27 cellular contexts compared by ENCODE assay signal in genomic region chr3:60617188-60617587, GRCh38.
"Had no signal": no experiment of that assay in that cellular context is flagged by ENCODE, and none has a peak within 500 bp of the region (broad histone marks: within the 10 kb centered on the region; RNA-seq: fewer than 3 reads in every experiment).

No MANE protein-coding gene starts in this region.

- H3K36me3 ChIP-seq: stomach, suprapubic skin, thoracic aorta, thyroid gland, tibial artery, tibial nerve, transverse colon, upper lobe of left lung, upper lobe of right lung, uterus, vagina had no signal

- FAIRE-seq: urothelium cell line had no signal

- H3K4me1 ChIP-seq: stomach, suprapubic skin, testis, thyroid gland, tibial nerve, transverse colon, upper lobe of right lung, uterus, vagina had no signal

- ATAC-seq: stimulated activated effector memory CD8-positive, alpha-beta T cell treated with anti-CD3 and anti-CD28 coated beads, Interleukin-12 subunit alpha, Interleukin-12 subunit beta, amount 100 ng/mL, for 72 hours; stimulated activated memory B cell treated with anti-CD40 and anti-IgM and Interleukin-4, amounts not matched to agents 10 μg/mL and 1 μg/mL and 100 μg/mL, for 72 hours; stimulated activated naive B cell treated with anti-CD40 and anti-IgM and Interleukin-4, amounts not matched to agents 10 μg/mL and 1 μg/mL and 100 μg/mL, for 72 hours; stimulated activated naive CD8-positive, alpha-beta T cell treated with anti-CD3 and anti-CD28 coated beads, Interleukin-15, amount 100 ng/mL, for 72 hours; stimulated activated naive CD8-positive, alpha-beta T cell treated with anti-CD3 and anti-CD28 coated beads, Interleukin-15, Interleukin-2, amounts not matched to agents 100 U/mL and 50 U/mL, for 24 hours; upper lobe of right lung had no signal

- H3K27me3 ChIP-seq: stomach, suprapubic skin, testis, thyroid gland, tibial artery, tibial nerve, transverse colon, upper lobe of left lung, upper lobe of right lung, uterus, vagina had no signal

- H3K9me3 ChIP-seq: suprapubic skin, testis, thoracic aorta, thyroid gland, tibial artery, transverse colon, upper lobe of left lung, vagina had no signal

- H3K4me3 ChIP-seq: stomach, suprapubic skin, testis, thoracic aorta, thyroid gland, tibial artery, tibial nerve, transverse colon, upper lobe of left lung, upper lobe of right lung, uterus, vagina had no signal

- DNase-seq: stimulated activated CD4-positive, alpha-beta T cell treated with anti-CD3 and anti-CD28 coated beads, Interleukin-2, amount 100 ng/mL, for 48 hours; stimulated activated CD4-positive, alpha-beta T cell treated with anti-CD3 and anti-CD28 coated beads, Interleukin-4, amount 100 ng/mL, for 1 hour; stimulated activated CD4-positive, alpha-beta T cell treated with anti-CD3 and anti-CD28 coated beads, Interleukin-4, amount 100 ng/mL, for 24 hours; stimulated activated CD4-positive, alpha-beta T cell treated with anti-CD3 and anti-CD28 coated beads, Interleukin-4, amount 100 ng/mL, for 4 hours; stimulated activated CD8-positive, alpha-beta memory T cell treated with anti-CD3 and anti-CD28 coated beads, Interleukin-4, amount 100 ng/mL, for 48 hours; stimulated activated naive B cell treated with anti-CD40 and anti-IgM and Interleukin-4, amounts not matched to agents 10 μg/mL and 1 μg/mL and 100 μg/mL, for 72 hours; stimulated activated naive CD4-positive, alpha-beta T cell; stimulated activated naive CD4-positive, alpha-beta T cell treated with Interleukin-2 at 50 U/mL for 16 hours; stimulated activated naive CD8-positive, alpha-beta T cell treated with anti-CD3 and anti-CD28 coated beads, Interleukin-15, amount 100 ng/mL, for 72 hours; stimulated activated naive CD8-positive, alpha-beta T cell treated with anti-CD3 and anti-CD28 coated beads, Interleukin-15, Interleukin-2, amounts not matched to agents 100 U/mL and 50 U/mL, for 24 hours; stomach; substantia nigra; testis; thyroid gland; tibial artery; transverse colon; trophoblast cell; upper lobe of left lung; upper lobe of right lung; uterus had no signal

- H3K27ac ChIP-seq: stomach, suprapubic skin, testis, thoracic aorta, thyroid gland, tibial artery, tibial nerve, transverse colon, upper lobe of left lung, upper lobe of right lung, uterus, vagina had no signal
